8 cellular contexts compared by ENCODE assay signal in the genomic region with DNA sequence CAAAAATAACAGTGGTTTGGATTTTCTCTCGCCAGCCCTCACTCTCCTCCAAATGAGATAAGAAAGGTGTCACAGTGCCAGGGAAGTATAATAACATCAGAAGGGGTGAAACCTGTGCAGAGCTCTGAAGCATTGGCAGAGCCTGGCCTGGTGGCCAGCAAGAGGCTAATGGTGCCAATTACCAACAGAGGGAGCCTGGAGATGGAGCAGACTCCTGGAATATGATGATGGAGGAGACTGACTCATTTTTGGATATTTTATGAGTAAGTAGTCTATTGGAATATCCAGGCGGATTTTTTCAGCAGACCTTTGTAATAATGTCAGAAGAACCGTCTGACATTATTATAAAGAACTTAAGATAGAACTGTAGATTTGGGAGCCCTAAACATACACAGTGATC.
A peak's percentile ranks its signal among the peaks of the same experiment; 100 is the strongest.
DNase-seq lines count a peak whose midpoint lies in the region; ATAC-seq, FAIRE-seq and TF ChIP-seq lines count a peak whose summit lies in the region.

No MANE protein-coding gene starts in this region.

- peak; percentile 65 to 72 for TF ChIP-seq RAD21 in A549 (conservative IDR thresholded peaks at IDR 0.05 in 1 of 2, IDR thresholded peaks at IDR 0.05 in 1 of 2)

- H3K27ac Mint-ChIP-seq in activated CD4-positive, alpha-beta T cell treated with anti-CD3 and anti-CD28 coated beads, Interleukin-2, amount 10 ng/mL, durations not matched to agents 7 days and 5 days, result no peak overlapping the region

- H3K4me1 ChIP-seq in A549 (peaks cover 27% of the 10 kb centered on the region), hepatocyte (ENCODE audit: insufficient read depth) (no peaks in the 10 kb centered on the region)

- FAIRE-seq in A549 (lab: Jason Lieb, UNC) (no peak), urothelium cell line (lab: Jason Lieb, UNC) (no peak)

- no peak overlapping the region for H3K4me3 Mint-ChIP-seq in activated CD4-positive, alpha-beta T cell treated with anti-CD3 and anti-CD28 coated beads, Interleukin-2, amount 10 ng/mL, durations not matched to agents 7 days and 5 days

- CTCF ChIA-PET in A549 (lab: Yijun Ruan, JAX), result interaction anchor here (0.9 kb wide), 1 partner anchor 12 kb away, joined by 3 read pairs; no protein-coding TSS in a partner anchor
- CTCF ChIA-PET in activated CD4-positive, alpha-beta T cell treated with anti-CD3 and anti-CD28 coated beads, Interleukin-2, amount 10 ng/mL, durations not matched to agents 7 days and 5 days (lab: Charles Lee), result no interaction called here

- TF ChIP-seq CTCF in A549 (IDR thresholded peaks at IDR 0.05) (peak; percentile 46; the same call in 2 of the 3 replicates), WI38 (IDR thresholded peaks at IDR 0.05; ENCODE audit: low read depth, low read length) (peak; percentile 54), hepatocyte (IDR thresholded peaks at IDR 0.05; ENCODE audit: poor library complexity) (peak; percentile 37)

- no peak for TF ChIP-seq EP300 in A549 (IDR thresholded peaks at IDR 0.05)

- H3K4me3 ChIP-seq in A549 (no peak overlapping the region), WI38 (ENCODE audit: low read depth, low read length) (no peak overlapping the region), hepatocyte (no peak overlapping the region)

- H3K4me1 Mint-ChIP-seq in activated CD4-positive, alpha-beta T cell treated with anti-CD3 and anti-CD28 coated beads, Interleukin-2, amount 10 ng/mL, durations not matched to agents 7 days and 5 days, result no peaks in the 10 kb centered on the region

- 12% methylated on average over 3 of the region's 3 CpGs for WGBS in A549 (ENCODE audit: missing lambda C conversion rate)
- 72% methylated on average over 3 of the region's 3 CpGs for WGBS in hepatocyte (ENCODE audit: low lambda C conversion rate, missing lambda C conversion rate)

- DNase-seq in A549 (ENCODE audit: low read depth in 1 of 2, low spot score in 1 of 2), result peak; percentile 9 to 69
- peak; percentile 58 for DNase-seq in HS-5 (ENCODE audit: low read depth)
- DNase-seq in hepatocyte (ENCODE audit: low spot score), result peak; percentile 52
- DNase-seq in urothelium cell line (ENCODE audit: low spot score), result peak; percentile 19
- no peak for DNase-seq in stimulated activated CD8-positive, alpha-beta memory T cell treated with anti-CD3 and anti-CD28 coated beads, Interleukin-4, amount 100 ng/mL, for 48 hours
- no peak for DNase-seq in activated CD4-positive, alpha-beta T cell treated with anti-CD3 and anti-CD28 coated beads, Interleukin-2, amount 10 ng/mL, durations not matched to agents 7 days and 5 days

- H3K9me3 Mint-ChIP-seq in activated CD4-positive, alpha-beta T cell treated with anti-CD3 and anti-CD28 coated beads, Interleukin-2, amount 10 ng/mL, durations not matched to agents 7 days and 5 days, result no peaks in the 10 kb centered on the region

- H4K20me1 ChIP-seq in hepatocyte (ENCODE audit: insufficient read depth, poor library complexity, severe bottlenecking), result no peaks in the 10 kb centered on the region

- H3K9me3 ChIP-seq in A549 (no peaks in the 10 kb centered on the region), hepatocyte (ENCODE audit: low read depth) (no peaks in the 10 kb centered on the region)

- peaks cover 1% of the 10 kb centered on the region for H3K27me3 Mint-ChIP-seq in activated CD4-positive, alpha-beta T cell treated with anti-CD3 and anti-CD28 coated beads, Interleukin-2, amount 10 ng/mL, durations not matched to agents 7 days and 5 days

- no peaks in the 10 kb centered on the region for H3K9me2 ChIP-seq in hepatocyte (replicated peaks; ENCODE audit: insufficient read depth)

- H3K27ac ChIP-seq in A549 (peak overlapping the region in 1 of 2 experiments; percentile 56; a peak in 3 of 6 replicates), hepatocyte (no peak overlapping the region)

- H3K36me3 ChIP-seq in hepatocyte (replicated peaks; ENCODE audit: insufficient read depth, low read depth), result no peaks in the 10 kb centered on the region

- H3K79me2 ChIP-seq in hepatocyte, result no peaks in the 10 kb centered on the region

- TF ChIP-seq POLR2A in A549 (IDR thresholded peaks at IDR 0.05; ENCODE audit: low read length), result no peak

- no peak overlapping the region for H2AFZ ChIP-seq in hepatocyte

- no peaks in the 10 kb centered on the region for H3K36me3 Mint-ChIP-seq in activated CD4-positive, alpha-beta T cell treated with anti-CD3 and anti-CD28 coated beads, Interleukin-2, amount 10 ng/mL, durations not matched to agents 7 days and 5 days (ENCODE audit: low read depth)

- H3K27me3 ChIP-seq in hepatocyte, result no peaks in the 10 kb centered on the region

- POLR2A ChIA-PET in A549 (lab: Yijun Ruan, JAX), result no interaction called here
- POLR2A ChIA-PET in activated CD4-positive, alpha-beta T cell treated with anti-CD3 and anti-CD28 coated beads, Interleukin-2, amount 10 ng/mL, durations not matched to agents 7 days and 5 days (lab: Charles Lee), result no interaction called here

- H3K4me2 ChIP-seq in A549 (peak overlapping the region; percentile 38; the same call in 2 of the 3 replicates), hepatocyte (no peak overlapping the region)

- peak; percentile 97 to 100 for ATAC-seq in A549
- no peak for ATAC-seq in HG03439 (IDR thresholded peaks at IDR 0.05; ENCODE audit: unreplicated experiment)

TF ChIP-seq in A549, 52 proteins besides CTCF, POLR2A, EP300 and RAD21:
- TF ChIP-seq NR3C1 (IDR thresholded peaks at IDR 0.05) (no peak), FOSL2 (IDR thresholded peaks at IDR 0.05) (no peak), FOSL2 (CRISPR knock-in tag; IDR thresholded peaks at IDR 0.05) (peak; percentile 53; the same call in 1 of the 2 replicates), ZFP36 (IDR thresholded peaks at IDR 0.05; ENCODE audit: borderline replicate concordance, partially characterized antibody) (no peak), SMC3 (IDR thresholded peaks at IDR 0.05) (peak; percentile 72)

Comparison
In these comparisons a context has a peak if more than half of its experiments do, and no peak if none do; other contexts are left out.
1. DNase-seq: peak in A549 (2 of 2), HS-5 (single experiment), hepatocyte (single experiment) and urothelium cell line (single experiment); none in stimulated activated CD8-positive, alpha-beta memory T cell treated with anti-CD3 and anti-CD28 coated beads, Interleukin-4, amount 100 ng/mL, for 48 hours (single experiment) and activated CD4-positive, alpha-beta T cell treated with anti-CD3 and anti-CD28 coated beads, Interleukin-2, amount 10 ng/mL, durations not matched to agents 7 days and 5 days (single experiment).
2. Peak in every context shown above with its lines, with median percentiles within 50 percentile points of each other: CTCF ChIP-seq.